ENCODE assay signal across 8 cellular contexts in genomic region chr5:134174841-134175839, GRCh38. TPM values are rescaled to one million over a fixed set of nuclear protein-coding genes. Genes with fewer than 3 reads are reported as not detected.
A peak's percentile ranks its signal among the peaks of the same experiment; 100 is the strongest.
DNase-seq lines count a peak whose midpoint lies in the region; ATAC-seq and TF ChIP-seq lines count a peak whose summit lies in the region.

No MANE protein-coding gene starts in this region.

- no peak overlapping the region for H3K18ac ChIP-seq in IMR-90 (ENCODE audit: low read depth, low read length)

- H3K14ac ChIP-seq in IMR-90 (replicated peaks; ENCODE audit: low read depth, low read length) = peak overlapping the region; percentile 11; the same call in 1 of the 2 replicates

- dilution Hi-C loops in IMR-90 (cut with HindIII; ENCODE audit: low sequenced_read_pairs, unreplicated experiment) = no loop called here

- TF ChIP-seq CTCF in CD8-positive, alpha-beta T cell (IDR thresholded peaks at IDR 0.05) = no peak
- no peak for TF ChIP-seq CTCF in IMR-90 (conservative IDR thresholded peaks at IDR 0.05; ENCODE audit: low read depth, low read length)
- no peak for TF ChIP-seq CTCF in activated B cell treated with CpG ODN at 0.5 μM for 24 hours (IDR thresholded peaks at IDR 0.05)
- no peak for TF ChIP-seq CTCF in spleen (IDR thresholded peaks at IDR 0.05 in 8 of 11, conservative IDR thresholded peaks at IDR 0.05 in 3 of 11)

- H2AK9ac ChIP-seq in IMR-90 (replicated peaks; ENCODE audit: low read depth, low read length, poor library complexity) = no peak overlapping the region

- H4K91ac ChIP-seq in IMR-90 (ENCODE audit: insufficient read depth, low read depth, low read length) = no peak overlapping the region

- no peak for TF ChIP-seq RAD21 in IMR-90 (IDR thresholded peaks at IDR 0.05; ENCODE audit: low read length)

- BruUV-seq in IMR-90 (replicated peaks; lab: Mats Ljungman, UMichigan) = no TSS peak

- peaks cover 16 to 41% of the 10 kb centered on the region in 2 experiments for H3K79me1 ChIP-seq in IMR-90 (ENCODE audit: low read depth in 1 of 2, low read length in 2 of 2)

- WGBS in IMR-90 (ENCODE audit: extremely low coverage in 2 of 2, insufficient read length in 1 of 2), 2 experiments = no CpG with 5 or more reads among the region's 10 CpGs
- 27% methylated on average over 10 of the region's 10 CpGs for WGBS in right cardiac atrium
- WGBS in spleen, 5 donors = 30 to 35% (median 32%) methylated on average over 10 of the region's 10 CpGs

- no peaks in the 10 kb centered on the region for H3K27me3 ChIP-seq in CD8-positive, alpha-beta T cell (ENCODE audit: insufficient read depth, low read length)
- H3K27me3 ChIP-seq in IMR-90 (ENCODE audit: control insufficient read depth, insufficient read depth, low read length) (no peaks in the 10 kb centered on the region), right cardiac atrium (ENCODE audit: control insufficient read depth, insufficient read depth) (no peaks in the 10 kb centered on the region), spleen (replicated peaks in 1 of 7) (no peaks in the 10 kb centered on the region)

- H3K9me3 Mint-ChIP-seq in CD8-positive, alpha-beta T cell = no peaks in the 10 kb centered on the region
- no peaks in the 10 kb centered on the region for H3K9me3 Mint-ChIP-seq in activated B cell treated with CpG ODN at 0.5 μM for 24 hours

- no peak overlapping the region for H4K5ac ChIP-seq in IMR-90 (ENCODE audit: low read depth, low read length)

- H2AK5ac ChIP-seq in IMR-90 (ENCODE audit: low read depth, low read length) = no peak overlapping the region

- CTCF ChIA-PET in CD8-positive, alpha-beta T cell (lab: Charles Lee) = interaction anchor here (0.6 to 1.1 kb wide), 3 partner anchors 10 to 197 kb away, joined by 3 to 6 read pairs (median 3); no protein-coding TSS in a partner anchor
- CTCF ChIA-PET in IMR-90 (lab: Yijun Ruan, JAX) = interaction anchor here (1.4 to 1.7 kb wide), 2 partner anchors 116 to 412 kb away, joined by 3 to 5 read pairs; no protein-coding TSS in a partner anchor
- CTCF ChIA-PET in activated B cell treated with CpG ODN at 0.5 μM for 24 hours (lab: Charles Lee) = interaction anchor here (1.4 kb wide), 2 partner anchors 9 to 136 kb away, joined by 4 to 6 read pairs; no protein-coding TSS in a partner anchor

- in situ Hi-C loops in IMR-90 (cut with MboI; ENCODE audit: low sequenced_read_pairs) = no loop called here

- peak overlapping the region; percentile 98 for H3K4me3 ChIP-seq in CD8-positive, alpha-beta T cell (ENCODE audit: low read depth, low read length)
- H3K4me3 ChIP-seq in IMR-90 (ENCODE audit: insufficient read depth, low read depth, low read length) = peak overlapping the region; percentile 92
- peak overlapping the region; percentile 89 for H3K4me3 ChIP-seq in right cardiac atrium (ENCODE audit: low read length)
- H3K4me3 ChIP-seq in spleen = peak overlapping the region; percentile 72 to 97 (median 88)

- peak overlapping the region; percentile 57; the same call in 1 of the 2 replicates for H3K23ac ChIP-seq in IMR-90 (ENCODE audit: low read depth, low read length)

- H4K8ac ChIP-seq in IMR-90 (ENCODE audit: low read depth in 2 of 2, low read length in 2 of 2) = no peak overlapping the region

- H3K36me3 Mint-ChIP-seq in CD8-positive, alpha-beta T cell = peaks cover 46% of the 10 kb centered on the region
- H3K36me3 Mint-ChIP-seq in activated B cell treated with CpG ODN at 0.5 μM for 24 hours (ENCODE audit: low read depth) = peaks cover 44% of the 10 kb centered on the region

- H3K4me1 ChIP-seq in CD8-positive, alpha-beta T cell (ENCODE audit: insufficient read depth, low read length) = peaks cover 46% of the 10 kb centered on the region
- no peaks in the 10 kb centered on the region; the same call in 1 of the 2 replicates for H3K4me1 ChIP-seq in IMR-90 (ENCODE audit: control insufficient read depth, insufficient read depth, low read length)
- H3K4me1 ChIP-seq in right cardiac atrium (ENCODE audit: control insufficient read depth, insufficient read depth, low read length) = no peaks in the 10 kb centered on the region
- peaks cover 26 to 70% (median 40%) of the 10 kb centered on the region in 6 donors for H3K4me1 ChIP-seq in spleen

- no peak overlapping the region for H2BK120ac ChIP-seq in IMR-90 (ENCODE audit: low read depth, low read length)

- intact Hi-C loops in CD8-positive, alpha-beta T cell (cut with DNase I, micrococcal nuclease) = loop anchor here (5.0 to 10.0 kb wide), 3 partner anchors 53 to 347 kb away; partner anchors contain the start of gene CDKN2AIPNL (in 1 of the 2)
- intact Hi-C loops in IMR-90 (cut with micrococcal nuclease) = loop anchor here (1.0 kb wide), 1 partner anchor 136 kb away; no protein-coding TSS in a partner anchor
- intact Hi-C loops in activated B cell treated with CpG ODN at 0.5 μM for 24 hours (cut with micrococcal nuclease) = no loop called here
- intact Hi-C loops in right cardiac atrium (cut with DNase I) = loop anchor here in 1 of 4 donors (10.0 kb wide), 1 partner anchor 410 kb away; no protein-coding TSS in a partner anchor
- intact Hi-C loops in spleen (cut with DNase I; ENCODE audit: low total_unique reads) = loop anchor here (10.0 kb wide), 1 partner anchor 560 kb away; the partner anchor contains the start of gene CAMLG

- peak overlapping the region; percentile 90 for H2BK5ac ChIP-seq in IMR-90 (ENCODE audit: low read depth, low read length, poor library complexity, severe bottlenecking)

- H2BK15ac ChIP-seq in IMR-90 (ENCODE audit: low read depth, low read length) = no peak overlapping the region

- H3K9me1 ChIP-seq in IMR-90 (ENCODE audit: insufficient read depth, low read length) = peaks cover 8% of the 10 kb centered on the region; the same call in 1 of the 2 replicates

- H3K4me3 Mint-ChIP-seq in CD8-positive, alpha-beta T cell = peak overlapping the region; percentile 98
- H3K4me3 Mint-ChIP-seq in activated B cell treated with CpG ODN at 0.5 μM for 24 hours = peak overlapping the region; percentile 93

- no peak overlapping the region for H2BK20ac ChIP-seq in IMR-90 (ENCODE audit: low read depth, low read length)

- no peak overlapping the region for H2AFZ ChIP-seq in IMR-90 (replicated peaks; ENCODE audit: low read length, poor library complexity)

- no peak for ATAC-seq in CD8-positive, alpha-beta T cell
- ATAC-seq in IMR-90 (ENCODE audit: low read depth) (peak; percentile 16; the same call in 1 of the 2 replicates), activated B cell treated with CpG ODN at 0.5 μM for 24 hours (ENCODE audit: low read depth) (no peak), right cardiac atrium (no peak), GM18498 (IDR thresholded peaks at IDR 0.05; ENCODE audit: unreplicated experiment) (no peak)

- peak overlapping the region; percentile 95; the same call in 1 of the 2 replicates for H3K9ac ChIP-seq in IMR-90 (ENCODE audit: low read depth, low read length)

- no peak overlapping the region for H3K27ac Mint-ChIP-seq in CD8-positive, alpha-beta T cell
- no peak overlapping the region for H3K27ac Mint-ChIP-seq in activated B cell treated with CpG ODN at 0.5 μM for 24 hours

- peak overlapping the region; percentile 84 for H3K4me2 ChIP-seq in IMR-90 (ENCODE audit: low read depth, low read length)

- H3K9me3 ChIP-seq in CD8-positive, alpha-beta T cell (ENCODE audit: low read length) = no peaks in the 10 kb centered on the region
- H3K9me3 ChIP-seq in IMR-90 (ENCODE audit: control insufficient read depth, insufficient read depth, low read length) = no peaks in the 10 kb centered on the region
- no peaks in the 10 kb centered on the region for H3K9me3 ChIP-seq in right cardiac atrium (ENCODE audit: control insufficient read depth, low read length)
- H3K9me3 ChIP-seq in spleen = no peaks in the 10 kb centered on the region

- peak overlapping the region; percentile 14; the same call in 1 of the 2 replicates for H3K4ac ChIP-seq in IMR-90 (ENCODE audit: low read depth, low read length)

- DNase-seq in CD8-positive, alpha-beta T cell = no peak
- DNase-seq in IMR-90 = peak; percentile 67
- no peak for DNase-seq in activated B cell treated with CpG ODN at 0.5 μM for 24 hours
- DNase-seq in right cardiac atrium = no peak
- DNase-seq in spleen = no peak
- no peak for DNase-seq in islet precursor cell
- DNase-seq in putamen (ENCODE audit: low spot score) = no peak

- H3K36me3 ChIP-seq in CD8-positive, alpha-beta T cell (ENCODE audit: insufficient read depth, low read length) = peaks cover 20% of the 10 kb centered on the region
- H3K36me3 ChIP-seq in IMR-90 (ENCODE audit: control insufficient read depth, insufficient read depth, low read length) = peaks cover 20% of the 10 kb centered on the region
- peaks cover 0 to 37% (median 33%) of the 10 kb centered on the region in 6 donors for H3K36me3 ChIP-seq in spleen

- H3K4me1 Mint-ChIP-seq in CD8-positive, alpha-beta T cell (ENCODE audit: low read depth) = peaks cover 48% of the 10 kb centered on the region
- peaks cover 31% of the 10 kb centered on the region for H3K4me1 Mint-ChIP-seq in activated B cell treated with CpG ODN at 0.5 μM for 24 hours

- POLR2A ChIA-PET in CD8-positive, alpha-beta T cell (lab: Charles Lee) = interaction anchor here (0.8 to 4.4 kb wide), 14 partner anchors 12 to 1123 kb away, joined by 3 to 57 read pairs (median 5); partner anchors contain the start of gene HSPA4
- POLR2A ChIA-PET in IMR-90 (lab: Charles Lee; ENCODE audit: unreplicated experiment) = no interaction called here
- POLR2A ChIA-PET in activated B cell treated with CpG ODN at 0.5 μM for 24 hours (lab: Charles Lee) = interaction anchor here (0.9 to 3.4 kb wide), 8 partner anchors 14 to 473 kb away, joined by 3 to 53 read pairs (median 4); partner anchors contain the start of genes PPP2CA, SEC24A and VDAC1

- no peaks in the 10 kb centered on the region for H3K27me3 Mint-ChIP-seq in CD8-positive, alpha-beta T cell (ENCODE audit: low read depth)
- H3K27me3 Mint-ChIP-seq in activated B cell treated with CpG ODN at 0.5 μM for 24 hours = no peaks in the 10 kb centered on the region

- TF ChIP-seq POLR2A in IMR-90 (IDR thresholded peaks at IDR 0.05; ENCODE audit: low read depth, low read length) = no peak
- no peak for TF ChIP-seq POLR2A in spleen (IDR thresholded peaks at IDR 0.05)

- peaks cover 49% of the 10 kb centered on the region for H4K20me1 ChIP-seq in IMR-90 (ENCODE audit: insufficient read depth, low read length)

- H3K56ac ChIP-seq in IMR-90 (ENCODE audit: extremely low read depth, insufficient read depth, low read length) = 0 out of 2 replicates have a peak overlapping the region, but pooled peaks have one; percentile 70

- peak overlapping the region; percentile 98 for H3K27ac ChIP-seq in CD8-positive, alpha-beta T cell (ENCODE audit: low read depth, low read length)
- peak overlapping the region; percentile 45; the same call in 1 of the 2 replicates for H3K27ac ChIP-seq in IMR-90 (ENCODE audit: insufficient read depth, low read length)
- H3K27ac ChIP-seq in right cardiac atrium (ENCODE audit: low read length) = no peak overlapping the region
- peak overlapping the region in 5 of 8 donors; percentile 16 to 99 (median 97) for H3K27ac ChIP-seq in spleen

RNA-seq across cellular contexts. Expression of gene SKP1, which starts 1.6 kb away (rescaled TPM):
- total RNA-seq in CD8-positive, alpha-beta T cell = 100 to 1,000 TPM; 290 to 301 TPM
- 206 and 360 TPM in 2 replicates for total RNA-seq in IMR-90 (2012; rRNA removed)
- 512 and 618 TPM in 2 replicates for polyA plus RNA-seq in IMR-90 (2012; rRNA removed)
- 90.2 and 168 TPM in 2 replicates for polyA plus RNA-seq in IMR-90 (2012; cell fraction: cytosol; rRNA removed)
- polyA plus RNA-seq in IMR-90 (2012; cell fraction: nucleus; rRNA removed; ENCODE audit: low replicate concordance) = 18.3 and 186 TPM in 2 replicates
- total RNA-seq in activated B cell treated with CpG ODN at 0.5 μM for 24 hours = 193 and 211 TPM in 2 replicates
- 100 to 1,000 TPM; 459 to 523 (median 498) TPM for total RNA-seq in right cardiac atrium
- 698 TPM for polyA plus RNA-seq in right cardiac atrium
- total RNA-seq in spleen = 100 to 1,000 TPM; 121 to 246 (median 193) TPM
- polyA plus RNA-seq in spleen = 100 to 1,000 TPM; 142 to 354 (median 228) TPM

RNA-seq across cellular contexts. Expression of gene PPP2CA, which starts 50.7 kb away (rescaled TPM):
- total RNA-seq in CD8-positive, alpha-beta T cell = 100 to 1,000 TPM; 233 to 260 TPM
- total RNA-seq in IMR-90 (2012; rRNA removed) (70.6 and 191 TPM in 2 replicates), activated B cell treated with CpG ODN at 0.5 μM for 24 hours (103 and 118 TPM in 2 replicates), right cardiac atrium (100 to 1,000 TPM; 132 to 178 (median 141) TPM), spleen (100 to 1,000 TPM in 6 of 7 donors, 10 to 100 TPM in 1; 94.3 to 175 (median 107) TPM)
- polyA plus RNA-seq in IMR-90 (2012; rRNA removed) (53.9 and 73.6 TPM in 2 replicates), right cardiac atrium (57.9 TPM), spleen (10 to 100 TPM; 23.5 to 35.5 (median 33.6) TPM)
- 132 and 188 TPM in 2 replicates for polyA plus RNA-seq in IMR-90 (2012; cell fraction: cytosol; rRNA removed)
- polyA plus RNA-seq in IMR-90 (2012; cell fraction: nucleus; rRNA removed; ENCODE audit: low replicate concordance) = 79.4 and 83.1 TPM in 2 replicates
